ENCODE assay signal across 23 cellular contexts in the genomic region with DNA sequence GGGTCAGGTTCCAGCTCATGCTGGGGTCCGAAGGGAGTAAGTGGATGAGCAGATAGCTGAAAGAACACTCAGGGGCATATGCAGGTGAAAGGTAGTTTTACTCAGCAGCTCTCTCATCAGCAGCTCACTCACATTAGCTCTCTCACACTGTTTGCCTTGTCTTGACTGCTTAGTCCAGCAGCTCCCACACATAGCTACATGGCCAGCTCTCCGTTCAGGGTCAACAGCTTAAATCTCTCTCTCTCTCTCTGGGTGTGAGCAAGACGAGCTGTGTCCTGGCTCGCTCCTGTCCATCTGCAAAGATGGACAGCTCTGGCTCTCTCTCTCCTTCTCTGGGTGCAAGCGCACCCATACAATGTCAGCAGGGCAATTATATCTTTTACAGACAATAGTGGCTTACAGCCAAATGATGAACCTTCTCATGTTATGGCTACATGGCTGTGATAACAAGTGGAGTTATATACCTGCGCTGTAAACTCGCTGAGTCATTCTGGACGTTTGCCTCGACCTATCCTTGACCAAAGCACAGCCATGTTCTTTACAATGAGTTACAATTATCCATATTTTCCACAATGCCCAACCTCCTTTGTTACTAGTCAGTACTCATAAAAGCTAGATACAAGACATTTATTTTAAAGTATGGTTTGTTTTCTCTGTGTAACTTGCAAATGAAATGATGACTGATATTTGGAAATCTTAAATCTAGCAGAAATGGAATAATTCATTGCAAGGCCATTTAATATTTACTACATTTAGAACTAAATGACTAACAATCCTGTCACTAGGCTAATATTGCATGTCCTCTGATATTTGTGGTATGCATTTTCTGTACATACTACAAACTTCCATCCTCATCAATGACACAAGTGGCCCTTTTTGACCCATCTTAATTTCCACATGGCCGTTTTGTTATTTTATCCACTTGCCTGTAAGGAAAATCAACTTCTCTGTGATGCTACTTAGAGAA. TPM values are rescaled to one million over a fixed set of nuclear protein-coding genes. Genes with fewer than 3 reads are reported as not detected.
DNase-seq lines count a peak whose midpoint lies in the region; ATAC-seq, FAIRE-seq and TF ChIP-seq lines count a peak whose summit lies in the region.
"Had no signal": no experiment of that assay in that cellular context is flagged by ENCODE, and none has a peak within 500 bp of the region (broad histone marks: within the 10 kb centered on the region; RNA-seq: fewer than 3 reads in every experiment).

No MANE protein-coding gene starts in this region.

- 93% methylated on average over 2 of the region's 10 CpGs; no CpG with 5 or more reads in 1 of the 2 experiments for WGBS in IMR-90 (ENCODE audit: extremely low coverage in 2 of 2, insufficient read length in 1 of 2), 2 experiments

- in situ Hi-C loops in IMR-90 (cut with MboI; ENCODE audit: low sequenced_read_pairs), result no loop called here

- H3K9me3 Mint-ChIP-seq in astrocyte (ENCODE audit: unreplicated experiment) (peaks cover 4% of the 10 kb centered on the region), nephron (peaks cover 35% of the 10 kb centered on the region)

- POLR2A ChIA-PET in IMR-90 (lab: Charles Lee; ENCODE audit: unreplicated experiment), result interaction anchor here (0.6 kb wide), 1 partner anchor 77 kb away, joined by 12 read pairs; no protein-coding TSS in a partner anchor

- no peak overlapping the region for H3K23ac ChIP-seq in IMR-90 (ENCODE audit: low read depth, low read length)

- intact Hi-C loops in IMR-90 (cut with micrococcal nuclease), result no loop called here

- no peak overlapping the region for H4K5ac ChIP-seq in IMR-90 (ENCODE audit: low read depth, low read length)

- no peak for ATAC-seq in IMR-90 (ENCODE audit: low read depth)
- ATAC-seq: psoas muscle had no signal

- no peak overlapping the region for H2BK15ac ChIP-seq in IMR-90 (ENCODE audit: low read depth, low read length)

- peak overlapping the region; percentile 25 for H3K4me3 Mint-ChIP-seq in astrocyte (ENCODE audit: unreplicated experiment)
- no peak overlapping the region for H3K4me3 Mint-ChIP-seq in nephron
- H3K4me3 Mint-ChIP-seq: memory B cell had no signal

- H3K27me3 ChIP-seq in IMR-90 (ENCODE audit: control insufficient read depth, insufficient read depth, low read length), result no peaks in the 10 kb centered on the region
- no peaks in the 10 kb centered on the region for H3K27me3 ChIP-seq in astrocyte (ENCODE audit: insufficient read depth, low read length)
- H3K27me3 ChIP-seq: cardiac muscle cell, neutrophil, SJCRH30 had no signal

- H2AFZ ChIP-seq in IMR-90 (replicated peaks; ENCODE audit: low read length, poor library complexity) (no peak overlapping the region), astrocyte (ENCODE audit: low read depth, low read length) (no peak overlapping the region)
- H2AFZ ChIP-seq: GM23248 had no signal

- no peak overlapping the region; the same call in 1 of the 2 replicates for H4K91ac ChIP-seq in IMR-90 (ENCODE audit: insufficient read depth, low read depth, low read length)

- H3K4me2 ChIP-seq in IMR-90 (ENCODE audit: low read depth, low read length) (no peak overlapping the region), astrocyte (ENCODE audit: low read length) (peak overlapping the region; percentile 23)

- H2AK5ac ChIP-seq in IMR-90 (ENCODE audit: low read depth, low read length), result no peak overlapping the region; the same call in 1 of the 2 replicates

- peaks cover 34% of the 10 kb centered on the region for H3K4me1 Mint-ChIP-seq in astrocyte (ENCODE audit: low read depth, unreplicated experiment)
- H3K4me1 Mint-ChIP-seq in nephron, result peaks cover 6% of the 10 kb centered on the region

- TF ChIP-seq POLR2A in IMR-90 (IDR thresholded peaks at IDR 0.05; ENCODE audit: low read depth, low read length), result no peak

- H3K27ac ChIP-seq in IMR-90 (ENCODE audit: insufficient read depth, low read length) (no peak overlapping the region), astrocyte (ENCODE audit: low read depth, low read length) (no peak overlapping the region)
- H3K27ac ChIP-seq: C4-2B, cardiac muscle cell, GM23248, psoas muscle, SJCRH30 had no signal

- H3K18ac ChIP-seq in IMR-90 (ENCODE audit: low read depth, low read length), result no peak overlapping the region

- TF ChIP-seq CTCF in D721Med (IDR thresholded peaks at IDR 0.05; ENCODE audit: insufficient read depth, missing control alignments), result no peak
- no peak for TF ChIP-seq CTCF in IMR-90 (conservative IDR thresholded peaks at IDR 0.05; ENCODE audit: low read depth, low read length)
- no peak for TF ChIP-seq CTCF in astrocyte (IDR thresholded peaks at IDR 0.05; ENCODE audit: insufficient read depth, low read depth, low read length)
- TF ChIP-seq CTCF in nephron (IDR thresholded peaks at IDR 0.05; ENCODE audit: unreplicated experiment in 3 of 3), result no peak

- H3K79me2 ChIP-seq in astrocyte (ENCODE audit: insufficient read depth, low read length), result peaks cover 93% of the 10 kb centered on the region

- no peak for DNase-seq in D721Med (ENCODE audit: insufficient read length, low spot score)
- DNase-seq in IMR-90, result no peak
- DNase-seq in astrocyte (ENCODE audit: low read depth), result no peak
- no peak for DNase-seq in NCI-H1048 (lab: John Stamatoyannopoulos, UW)
- no peak for DNase-seq in stimulated activated CD8-positive, alpha-beta memory T cell treated with anti-CD3 and anti-CD28 coated beads, Interleukin-4, amount 100 ng/mL, for 48 hours
- DNase-seq in CD1c-positive myeloid dendritic cell (ENCODE audit: extremely low spot score), result no peak
- DNase-seq in GDM1 (lab: John Stamatoyannopoulos, UW), result no peak
- DNase-seq: activated CD4-positive, CD25-positive, alpha-beta regulatory T cell treated with anti-CD3 and anti-CD28 coated beads, Interleukin-2, amount 50 U/mL, for 72 hours; activated CD8-positive, alpha-beta memory T cell treated with anti-CD3 and anti-CD28 coated beads for 24 hours; activated naive CD4-positive, alpha-beta T cell treated with Interleukin-2 at 50 U/mL for 16 hours; activated T-cell treated with anti-CD3 and anti-CD28 coated beads, Interleukin-2, amount 50 U/mL, for 1 hour; left cardiac atrium; NCI-H1092; NCI-H187 treated with DMSO at 0.1 percent for 48 hours; psoas muscle; SJCRH30 had no signal

- peaks cover 30 to 34% of the 10 kb centered on the region in 2 experiments for H3K79me1 ChIP-seq in IMR-90 (ENCODE audit: low read depth in 1 of 2, low read length in 2 of 2)

- 0 out of 2 replicates have a peak overlapping the region, but pooled peaks have one; percentile 6 for H3K14ac ChIP-seq in IMR-90 (replicated peaks; ENCODE audit: low read depth, low read length)

- dilution Hi-C loops in IMR-90 (cut with HindIII; ENCODE audit: low sequenced_read_pairs, unreplicated experiment), result no loop called here

- FAIRE-seq in D721Med (lab: Jason Lieb, UNC) (peak; percentile 53), astrocyte (lab: Jason Lieb, UNC) (no peak)
- FAIRE-seq: endometrium had no signal

- peaks cover 3% of the 10 kb centered on the region for H3K4me1 ChIP-seq in IMR-90 (ENCODE audit: control insufficient read depth, insufficient read depth, low read length)
- peaks cover 3% of the 10 kb centered on the region for H3K4me1 ChIP-seq in astrocyte (ENCODE audit: insufficient read depth, low read length)
- H3K4me1 ChIP-seq: psoas muscle, SJCRH30 had no signal

- no peak for TF ChIP-seq RAD21 in IMR-90 (IDR thresholded peaks at IDR 0.05; ENCODE audit: low read length)

- H2BK20ac ChIP-seq in IMR-90 (ENCODE audit: low read depth, low read length), result no peak overlapping the region; the same call in 1 of the 2 replicates

- H4K8ac ChIP-seq in IMR-90 (ENCODE audit: low read depth in 2 of 2, low read length in 2 of 2), result no peak overlapping the region

- H3K9me1 ChIP-seq in IMR-90 (ENCODE audit: insufficient read depth, low read length), result peaks cover 6% of the 10 kb centered on the region

- no peak overlapping the region for H3K4ac ChIP-seq in IMR-90 (ENCODE audit: low read depth, low read length)

- no peak overlapping the region for H3K56ac ChIP-seq in IMR-90 (ENCODE audit: extremely low read depth, insufficient read depth, low read length)

- H3K4me3 ChIP-seq in IMR-90 (ENCODE audit: insufficient read depth, low read depth, low read length) (no peak overlapping the region), astrocyte (ENCODE audit: insufficient read depth, low read depth, low read length) (no peak overlapping the region)
- H3K4me3 ChIP-seq: cardiac muscle cell, GM23248, psoas muscle, SJCRH30 had no signal

- H3K27me3 Mint-ChIP-seq in astrocyte (ENCODE audit: low read depth, unreplicated experiment) (no peaks in the 10 kb centered on the region), nephron (ENCODE audit: low read depth) (no peaks in the 10 kb centered on the region)
- H3K27me3 Mint-ChIP-seq: memory B cell had no signal

- H2BK5ac ChIP-seq in IMR-90 (ENCODE audit: low read depth, low read length, poor library complexity, severe bottlenecking), result no peak overlapping the region

- H2BK120ac ChIP-seq in IMR-90 (ENCODE audit: low read depth, low read length), result 0 out of 2 replicates have a peak overlapping the region, but pooled peaks have one; percentile 10

- peak overlapping the region; percentile 2 for H3K27ac Mint-ChIP-seq in astrocyte (ENCODE audit: unreplicated experiment)
- peak overlapping the region in 2 of 3 experiments; percentile 1 to 19 for H3K27ac Mint-ChIP-seq in nephron
- H3K27ac Mint-ChIP-seq: memory B cell had no signal

- H3K36me3 Mint-ChIP-seq in astrocyte (ENCODE audit: low read depth, unreplicated experiment), result peaks cover 18% of the 10 kb centered on the region
- peaks cover 65% of the 10 kb centered on the region for H3K36me3 Mint-ChIP-seq in nephron (ENCODE audit: low read depth)

- no peak overlapping the region for H3K9ac ChIP-seq in IMR-90 (ENCODE audit: low read depth, low read length)
- H3K9ac ChIP-seq in astrocyte (ENCODE audit: low read length), result no peak overlapping the region
- H3K9ac ChIP-seq: GM23248 had no signal

- no peak overlapping the region for H2AK9ac ChIP-seq in IMR-90 (replicated peaks; ENCODE audit: low read depth, low read length, poor library complexity)

- no TSS peak for BruUV-seq in IMR-90 (replicated peaks; lab: Mats Ljungman, UMichigan)

- H4K20me1 ChIP-seq in IMR-90 (ENCODE audit: insufficient read depth, low read length), result 0 out of 2 replicates have a peak, but pooled peaks cover 4% of the 10 kb centered on the region
- peaks cover 45% of the 10 kb centered on the region for H4K20me1 ChIP-seq in astrocyte (ENCODE audit: insufficient read depth, low read length)

- peaks cover 12% of the 10 kb centered on the region for H3K9me3 ChIP-seq in IMR-90 (ENCODE audit: control insufficient read depth, insufficient read depth, low read length)
- peaks cover 4% of the 10 kb centered on the region for H3K9me3 ChIP-seq in astrocyte (ENCODE audit: insufficient read depth, low read depth, low read length)

- CTCF ChIA-PET in IMR-90 (lab: Yijun Ruan, JAX), result no interaction called here

- H3K36me3 ChIP-seq in IMR-90 (ENCODE audit: control insufficient read depth, insufficient read depth, low read length), result peaks cover 1% of the 10 kb centered on the region
- H3K36me3 ChIP-seq in astrocyte (ENCODE audit: insufficient read depth, low read length), result no peaks in the 10 kb centered on the region
- H3K36me3 ChIP-seq: cardiac muscle cell, neutrophil, SJCRH30 had no signal

RNA-seq across cellular contexts. Expression of gene PAPSS1, which starts 9.3 kb away (rescaled TPM):
- total RNA-seq in IMR-90 (2012; rRNA removed), result 82.8 and 90.5 TPM in 2 replicates
- 64.7 and 71.8 TPM in 2 replicates for polyA plus RNA-seq in IMR-90 (2012; rRNA removed)
- polyA plus RNA-seq in IMR-90 (2012; cell fraction: cytosol; rRNA removed), result 33.3 and 39.9 TPM in 2 replicates
- polyA plus RNA-seq in IMR-90 (2012; cell fraction: nucleus; rRNA removed; ENCODE audit: low replicate concordance), result 20.0 and 45.3 TPM in 2 replicates
- total RNA-seq in astrocyte, result 100 and 102 TPM in 2 replicates
